Comparison of ENCODE assay signal across 11 cellular contexts in genomic region chr6:12748815-12749521, GRCh38. TPM values are rescaled to one million over a fixed set of nuclear protein-coding genes. Genes with fewer than 3 reads are reported as not detected.
A peak's percentile ranks its signal among the peaks of the same experiment; 100 is the strongest.
DNase-seq lines count a peak whose midpoint lies in the region; ATAC-seq and TF ChIP-seq lines count a peak whose summit lies in the region.
"Had no signal": no experiment of that assay in that cellular context is flagged by ENCODE, and none has a peak within 500 bp of the region (broad histone marks: within the 10 kb centered on the region; RNA-seq: fewer than 3 reads in every experiment).

No MANE protein-coding gene starts in this region.

- H3K9me3 ChIP-seq in HUES6 (ENCODE audit: control insufficient read depth, insufficient read depth, low read depth, low read length), result no peaks in the 10 kb centered on the region
- no peaks in the 10 kb centered on the region for H3K9me3 ChIP-seq in RWPE2 (ENCODE audit: severe bottlenecking)

- no peak overlapping the region for H3K4me3 Mint-ChIP-seq in natural killer cell treated with Interleukin-12 subunit alpha and Interleukin-12 subunit beta and Interleukin-15 and Interleukin-18, amount 100 ng/mL, for 72 hours
- H3K4me3 Mint-ChIP-seq: activated CD4-positive, alpha-beta T cell treated with anti-CD3 and anti-CD28 coated beads, Interleukin-2, amount 10 ng/mL, durations not matched to agents 24 days and 14 days; activated naive CD8-positive, alpha-beta T cell treated with anti-CD3 and anti-CD28 coated beads, Interleukin-2, amount 50 U/mL, for 24 hours had no signal

- peaks cover 3% of the 10 kb centered on the region for H3K9me3 Mint-ChIP-seq in natural killer cell treated with Interleukin-12 subunit alpha and Interleukin-12 subunit beta and Interleukin-15 and Interleukin-18, amount 100 ng/mL, for 72 hours

- peaks cover 19% of the 10 kb centered on the region; the same call in 1 of the 2 replicates for H3K4me1 ChIP-seq in HUES6 (ENCODE audit: control insufficient read depth, insufficient read depth, low read length)
- no peaks in the 10 kb centered on the region for H3K4me1 ChIP-seq in RWPE2 (ENCODE audit: insufficient read depth, poor library complexity, severe bottlenecking)

- H3K27ac Mint-ChIP-seq in natural killer cell treated with Interleukin-12 subunit alpha and Interleukin-12 subunit beta and Interleukin-15 and Interleukin-18, amount 100 ng/mL, for 72 hours, result no peak overlapping the region
- H3K27ac Mint-ChIP-seq: activated CD4-positive, alpha-beta T cell treated with anti-CD3 and anti-CD28 coated beads, Interleukin-2, amount 10 ng/mL, durations not matched to agents 24 days and 14 days; activated naive CD8-positive, alpha-beta T cell treated with anti-CD3 and anti-CD28 coated beads, Interleukin-2, amount 50 U/mL, for 24 hours; naive thymus-derived CD4-positive, alpha-beta T cell had no signal

- TF ChIP-seq CTCF in AG10803 (conservative IDR thresholded peaks at IDR 0.05; ENCODE audit: low read length) (no peak), RWPE2 (IDR thresholded peaks at IDR 0.05; ENCODE audit: poor library complexity, severe bottlenecking) (no peak)

- H3K36me3 ChIP-seq in HUES6 (ENCODE audit: control insufficient read depth, insufficient read depth, low read length), result no peaks in the 10 kb centered on the region
- no peaks in the 10 kb centered on the region for H3K36me3 ChIP-seq in RWPE2 (ENCODE audit: low read depth)

- peak; percentile 33 for DNase-seq in AG10803 (ENCODE audit: low read depth)
- DNase-seq in RWPE2 (ENCODE audit: low spot score), result no peak
- peak; percentile 54 for DNase-seq in islet precursor cell
- DNase-seq in SW480 (ENCODE audit: low spot score), result no peak
- DNase-seq in natural killer cell treated with Interleukin-12 subunit alpha and Interleukin-12 subunit beta and Interleukin-15 and Interleukin-18, amount 100 ng/mL, for 72 hours (ENCODE audit: low spot score), result no peak
- no peak for DNase-seq in NCI-H510A treated with DMSO at 0.1 percent for 48 hours (lab: John Stamatoyannopoulos, UW)
- DNase-seq: activated CD4-positive, alpha-beta T cell treated with anti-CD3 and anti-CD28 coated beads, Interleukin-2, amount 10 ng/mL, durations not matched to agents 24 days and 14 days; activated naive CD8-positive, alpha-beta T cell treated with anti-CD3 and anti-CD28 coated beads, Interleukin-2, amount 50 U/mL, for 24 hours; naive thymus-derived CD4-positive, alpha-beta T cell had no signal

- H3K36me3 Mint-ChIP-seq in natural killer cell treated with Interleukin-12 subunit alpha and Interleukin-12 subunit beta and Interleukin-15 and Interleukin-18, amount 100 ng/mL, for 72 hours, result peaks cover 10% of the 10 kb centered on the region

- no peak overlapping the region for H3K27ac ChIP-seq in HUES6 (ENCODE audit: low read depth, low read length)
- H3K27ac ChIP-seq in RWPE2 (ENCODE audit: poor library complexity, severe bottlenecking), result no peak overlapping the region

- H3K4me1 Mint-ChIP-seq in natural killer cell treated with Interleukin-12 subunit alpha and Interleukin-12 subunit beta and Interleukin-15 and Interleukin-18, amount 100 ng/mL, for 72 hours (ENCODE audit: low read depth in 2 of 2), result no peaks in the 10 kb centered on the region
- H3K4me1 Mint-ChIP-seq: activated CD4-positive, alpha-beta T cell treated with anti-CD3 and anti-CD28 coated beads, Interleukin-2, amount 10 ng/mL, durations not matched to agents 24 days and 14 days; activated naive CD8-positive, alpha-beta T cell treated with anti-CD3 and anti-CD28 coated beads, Interleukin-2, amount 50 U/mL, for 24 hours had no signal

- H3K27me3 Mint-ChIP-seq in natural killer cell treated with Interleukin-12 subunit alpha and Interleukin-12 subunit beta and Interleukin-15 and Interleukin-18, amount 100 ng/mL, for 72 hours, result peaks cover 28 to 48% of the 10 kb centered on the region in 2 donors

- ATAC-seq in RWPE2 (ENCODE audit: low read depth) (peak; percentile 45; the same call in 2 of the 3 replicates), HG02588 (IDR thresholded peaks at IDR 0.05; ENCODE audit: unreplicated experiment) (no peak)
- no peak for ATAC-seq in natural killer cell treated with Interleukin-12 subunit alpha and Interleukin-12 subunit beta and Interleukin-15 and Interleukin-18, amount 100 ng/mL, for 72 hours
- ATAC-seq: naive thymus-derived CD4-positive, alpha-beta T cell had no signal

- H3K27me3 ChIP-seq in HUES6 (ENCODE audit: control insufficient read depth, insufficient read depth, low read length), result peaks cover 29% of the 10 kb centered on the region
- peaks cover 49% of the 10 kb centered on the region for H3K27me3 ChIP-seq in RWPE2 (ENCODE audit: insufficient read depth, poor library complexity, severe bottlenecking)

- H3K4me3 ChIP-seq in AG10803 (ENCODE audit: low read length), result peak overlapping the region; percentile 61
- peak overlapping the region; percentile 77 for H3K4me3 ChIP-seq in HUES6 (ENCODE audit: low read depth, low read length)
- no peak overlapping the region for H3K4me3 ChIP-seq in RWPE2 (ENCODE audit: severe bottlenecking)

- H3K9ac ChIP-seq in HUES6 (ENCODE audit: low read length), result peak overlapping the region; percentile 29

RNA-seq across cellular contexts. Expression of gene PHACTR1, which starts 32.4 kb away (rescaled TPM):
- total RNA-seq in natural killer cell treated with Interleukin-12 subunit alpha and Interleukin-12 subunit beta and Interleukin-15 and Interleukin-18, amount 100 ng/mL, for 72 hours, result 1 to 10 TPM in 1 of 2 donors, under 1 TPM in 1; 0.14 to 1.6 TPM

Comparison
In these comparisons a context has a peak if more than half of its experiments do, and no peak if none do; other contexts are left out.
1. DNase-seq: peak in AG10803 (single experiment) and islet precursor cell (single experiment); none in RWPE2 (single experiment), SW480 (single experiment), natural killer cell treated with Interleukin-12 subunit alpha and Interleukin-12 subunit beta and Interleukin-15 and Interleukin-18, amount 100 ng/mL, for 72 hours (single experiment) and NCI-H510A treated with DMSO at 0.1 percent for 48 hours (single experiment).